In genomic region chr1:197637406-197637805, GRCh38 we compare ENCODE assay signal across 16 cellular contexts.
DNase-seq lines count a peak whose midpoint lies in the region; ATAC-seq and TF ChIP-seq lines count a peak whose summit lies in the region.
"Had no signal": no experiment of that assay in that cellular context is flagged by ENCODE, and none has a peak within 500 bp of the region (broad histone marks: within the 10 kb centered on the region; RNA-seq: fewer than 3 reads in every experiment).

No MANE protein-coding gene starts in this region.

- TF ChIP-seq EP300 in neural cell (conservative IDR thresholded peaks at IDR 0.05; ENCODE audit: poor library complexity, severe bottlenecking) (no peak), upper lobe of left lung (IDR thresholded peaks at IDR 0.05) (no peak)

- TF ChIP-seq POLR2A in heart left ventricle (IDR thresholded peaks at IDR 0.05) (no peak), upper lobe of left lung (IDR thresholded peaks at IDR 0.05) (no peak)

- TF ChIP-seq CTCF in heart left ventricle (IDR thresholded peaks at IDR 0.05) (no peak), neural cell (IDR thresholded peaks at IDR 0.05; ENCODE audit: poor library complexity, severe bottlenecking) (no peak), lower lobe of right lung (IDR thresholded peaks at IDR 0.05) (no peak), upper lobe of left lung (IDR thresholded peaks at IDR 0.05) (no peak)

- no peak overlapping the region for H2AFZ ChIP-seq in neural cell (ENCODE audit: low read depth, low read length)

- no peaks in the 10 kb centered on the region for H3K9me2 ChIP-seq in neural cell (ENCODE audit: insufficient read depth, low read length)

- intact Hi-C loops in heart left ventricle (cut with DNase I) (loop anchor here in 2 of 10 donors (10.0 kb wide), 1 partner anchor 137 kb away; the partner anchor contains the start of gene DENND1B (in 2 of the 2)), lower lobe of right lung (cut with DNase I) (no loop called here)

- H3K9ac ChIP-seq in neural cell (ENCODE audit: low read length): no peak overlapping the region

- TF ChIP-seq RAD21 in neural cell (conservative IDR thresholded peaks at IDR 0.05): no peak

- WGBS in heart left ventricle, 4 donors: 32 to 45% (median 38%) methylated on average over 3 of the region's 3 CpGs
- 77 to 84% methylated on average over 3 of the region's 3 CpGs for WGBS in upper lobe of left lung, 2 donors

- peak overlapping the region in 8 of 12 donors; percentile 6 to 61 (median 52) for H3K27ac ChIP-seq in heart left ventricle
- H3K27ac ChIP-seq in neural cell (ENCODE audit: low read length): peak overlapping the region; percentile 15
- H3K27ac ChIP-seq in lower lobe of right lung: no peak overlapping the region
- H3K27ac ChIP-seq in upper lobe of left lung: no peak overlapping the region
- H3K27ac ChIP-seq: Peyer's patch had no signal

- no peaks in the 10 kb centered on the region for H3F3A ChIP-seq in neural cell (ENCODE audit: insufficient read depth, low read length, poor library complexity, severe bottlenecking)

- H3K79me2 ChIP-seq in neural cell (replicated peaks; ENCODE audit: insufficient read depth, low read length): no peaks in the 10 kb centered on the region

- no peaks in the 10 kb centered on the region for H4K20me1 ChIP-seq in neural cell (ENCODE audit: insufficient read depth)

- peaks cover 0 to 30% (median 15%) of the 10 kb centered on the region in 9 donors for H3K36me3 ChIP-seq in heart left ventricle
- no peaks in the 10 kb centered on the region for H3K36me3 ChIP-seq in neural cell (ENCODE audit: insufficient read depth, low read length)
- peaks cover 4% of the 10 kb centered on the region for H3K36me3 ChIP-seq in lower lobe of right lung
- H3K36me3 ChIP-seq in upper lobe of left lung: no peaks in the 10 kb centered on the region

- ATAC-seq in SK-N-SH treated with all-trans-retinoic acid at 6 μM for 48 hours (peak; percentile 65), heart left ventricle (peak; percentile 75 to 95 (median 89)), lower lobe of right lung (no peak), HG03565 (IDR thresholded peaks at IDR 0.05; ENCODE audit: unreplicated experiment) (no peak), upper lobe of left lung (ENCODE audit: low FRiP score in 2 of 2) (no peak)

- peaks cover 0 to 16% (median 5%) of the 10 kb centered on the region in 12 donors for H3K4me1 ChIP-seq in heart left ventricle
- no peaks in the 10 kb centered on the region for H3K4me1 ChIP-seq in lower lobe of right lung
- H3K4me1 ChIP-seq in upper lobe of left lung: no peaks in the 10 kb centered on the region
- H3K4me1 ChIP-seq: Peyer's patch had no signal

- H3K27me3 ChIP-seq in heart left ventricle (no peaks in the 10 kb centered on the region), neural cell (ENCODE audit: insufficient read depth, low read depth, low read length) (no peaks in the 10 kb centered on the region), lower lobe of right lung (ENCODE audit: low read depth) (no peaks in the 10 kb centered on the region), upper lobe of left lung (no peaks in the 10 kb centered on the region)
- H3K27me3 ChIP-seq: BE2C, Peyer's patch had no signal

- H3K9me3 ChIP-seq in heart left ventricle: peaks cover 0 to 18% (median 8%) of the 10 kb centered on the region in 12 donors
- H3K9me3 ChIP-seq in neural cell (ENCODE audit: low read length): no peaks in the 10 kb centered on the region
- peaks cover 6% of the 10 kb centered on the region for H3K9me3 ChIP-seq in lower lobe of right lung
- H3K9me3 ChIP-seq in upper lobe of left lung: peaks cover 0 to 6% (median 0%) of the 10 kb centered on the region in 4 donors
- H3K9me3 ChIP-seq: BE2C, Peyer's patch had no signal

- no peak overlapping the region for H3K4me2 ChIP-seq in neural cell (ENCODE audit: low read length)

- DNase-seq in NCI-H2227 treated with DMSO at 0.1 percent for 48 hours (lab: John Stamatoyannopoulos, UW): peak; percentile 26
- DNase-seq in heart left ventricle: no peak
- DNase-seq in lower lobe of right lung: no peak
- DNase-seq in upper lobe of left lung: no peak
- DNase-seq: ACHN; BE2C; CD4-positive, alpha-beta memory T cell; GF-D8; MV-4-11; NCI-H146; NCI-H748 treated with DMSO at 0.1 percent for 48 hours; Peyer's patch; SHP77 treated with DMSO at 0.1 percent for 48 hours had no signal

- no peak overlapping the region for H3K4me3 ChIP-seq in heart left ventricle
- no peak overlapping the region for H3K4me3 ChIP-seq in neural cell (ENCODE audit: low read length)
- H3K4me3 ChIP-seq in lower lobe of right lung: no peak overlapping the region
- no peak overlapping the region for H3K4me3 ChIP-seq in upper lobe of left lung
- H3K4me3 ChIP-seq: Peyer's patch had no signal

TF ChIP-seq in SK-N-SH treated with all-trans-retinoic acid at 6 μM for 48 hours, 23 proteins besides CTCF, POLR2A, EP300 and RAD21:
- TF ChIP-seq SNAI2 (CRISPR knock-in tag; IDR thresholded peaks at IDR 0.05): no peak
- TF ChIP-seq TOX (CRISPR knock-in tag; IDR thresholded peaks at IDR 0.05; ENCODE audit: borderline replicate concordance): no peak
- TF ChIP-seq ARNTL (CRISPR knock-in tag; IDR thresholded peaks at IDR 0.05; ENCODE audit: borderline replicate concordance, low read depth): no peak
- TF ChIP-seq ISL1 (CRISPR knock-in tag; IDR thresholded peaks at IDR 0.05): no peak
- TF ChIP-seq, protein P1, sequence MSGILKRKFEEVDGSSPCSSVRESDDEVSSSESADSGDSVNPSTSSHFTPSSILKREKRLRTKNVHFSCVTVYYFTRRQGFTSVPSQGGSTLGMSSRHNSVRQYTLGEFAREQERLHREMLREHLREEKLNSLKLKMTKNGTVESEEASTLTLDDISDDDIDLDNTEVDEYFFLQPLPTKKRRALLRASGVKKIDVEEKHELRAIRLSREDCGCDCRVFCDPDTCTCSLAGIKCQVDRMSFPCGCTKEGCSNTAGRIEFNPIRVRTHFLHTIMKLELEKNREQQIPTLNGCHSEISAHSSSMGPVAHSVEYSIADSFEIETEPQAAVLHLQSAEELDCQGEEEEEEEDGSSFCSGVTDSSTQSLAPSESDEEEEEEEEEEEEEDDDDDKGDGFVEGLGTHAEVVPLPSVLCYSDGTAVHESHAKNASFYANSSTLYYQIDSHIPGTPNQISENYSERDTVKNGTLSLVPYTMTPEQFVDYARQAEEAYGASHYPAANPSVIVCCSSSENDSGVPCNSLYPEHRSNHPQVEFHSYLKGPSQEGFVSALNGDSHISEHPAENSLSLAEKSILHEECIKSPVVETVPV (CRISPR knock-in tag; IDR thresholded peaks at IDR 0.05): no peak
- TF ChIP-seq, protein P2, sequence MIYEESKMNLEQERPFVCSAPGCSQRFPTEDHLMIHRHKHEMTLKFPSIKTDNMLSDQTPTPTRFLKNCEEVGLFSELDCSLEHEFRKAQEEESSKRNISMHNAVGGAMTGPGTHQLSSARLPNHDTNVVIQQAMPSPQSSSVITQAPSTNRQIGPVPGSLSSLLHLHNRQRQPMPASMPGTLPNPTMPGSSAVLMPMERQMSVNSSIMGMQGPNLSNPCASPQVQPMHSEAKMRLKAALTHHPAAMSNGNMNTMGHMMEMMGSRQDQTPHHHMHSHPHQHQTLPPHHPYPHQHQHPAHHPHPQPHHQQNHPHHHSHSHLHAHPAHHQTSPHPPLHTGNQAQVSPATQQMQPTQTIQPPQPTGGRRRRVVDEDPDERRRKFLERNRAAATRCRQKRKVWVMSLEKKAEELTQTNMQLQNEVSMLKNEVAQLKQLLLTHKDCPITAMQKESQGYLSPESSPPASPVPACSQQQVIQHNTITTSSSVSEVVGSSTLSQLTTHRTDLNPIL (CRISPR knock-in tag; IDR thresholded peaks at IDR 0.05; ENCODE audit: low read depth): no peak
- TF ChIP-seq GLIS3 (CRISPR knock-in tag; IDR thresholded peaks at IDR 0.05): no peak

TF ChIP-seq in neural cell, 6 proteins besides CTCF, POLR2A, EP300 and RAD21:
- TF ChIP-seq, protein P3, sequence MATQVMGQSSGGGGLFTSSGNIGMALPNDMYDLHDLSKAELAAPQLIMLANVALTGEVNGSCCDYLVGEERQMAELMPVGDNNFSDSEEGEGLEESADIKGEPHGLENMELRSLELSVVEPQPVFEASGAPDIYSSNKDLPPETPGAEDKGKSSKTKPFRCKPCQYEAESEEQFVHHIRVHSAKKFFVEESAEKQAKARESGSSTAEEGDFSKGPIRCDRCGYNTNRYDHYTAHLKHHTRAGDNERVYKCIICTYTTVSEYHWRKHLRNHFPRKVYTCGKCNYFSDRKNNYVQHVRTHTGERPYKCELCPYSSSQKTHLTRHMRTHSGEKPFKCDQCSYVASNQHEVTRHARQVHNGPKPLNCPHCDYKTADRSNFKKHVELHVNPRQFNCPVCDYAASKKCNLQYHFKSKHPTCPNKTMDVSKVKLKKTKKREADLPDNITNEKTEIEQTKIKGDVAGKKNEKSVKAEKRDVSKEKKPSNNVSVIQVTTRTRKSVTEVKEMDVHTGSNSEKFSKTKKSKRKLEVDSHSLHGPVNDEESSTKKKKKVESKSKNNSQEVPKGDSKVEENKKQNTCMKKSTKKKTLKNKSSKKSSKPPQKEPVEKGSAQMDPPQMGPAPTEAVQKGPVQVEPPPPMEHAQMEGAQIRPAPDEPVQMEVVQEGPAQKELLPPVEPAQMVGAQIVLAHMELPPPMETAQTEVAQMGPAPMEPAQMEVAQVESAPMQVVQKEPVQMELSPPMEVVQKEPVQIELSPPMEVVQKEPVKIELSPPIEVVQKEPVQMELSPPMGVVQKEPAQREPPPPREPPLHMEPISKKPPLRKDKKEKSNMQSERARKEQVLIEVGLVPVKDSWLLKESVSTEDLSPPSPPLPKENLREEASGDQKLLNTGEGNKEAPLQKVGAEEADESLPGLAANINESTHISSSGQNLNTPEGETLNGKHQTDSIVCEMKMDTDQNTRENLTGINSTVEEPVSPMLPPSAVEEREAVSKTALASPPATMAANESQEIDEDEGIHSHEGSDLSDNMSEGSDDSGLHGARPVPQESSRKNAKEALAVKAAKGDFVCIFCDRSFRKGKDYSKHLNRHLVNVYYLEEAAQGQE (IDR thresholded peaks at IDR 0.05; ENCODE audit: borderline replicate concordance): peak; percentile 25
- TF ChIP-seq POLR2AphosphoS5 (IDR thresholded peaks at IDR 0.05): no peak

Comparison
In these comparisons a context has a peak if more than half of its experiments do, and no peak if none do; other contexts are left out.
1. ATAC-seq: peak in SK-N-SH treated with all-trans-retinoic acid at 6 μM for 48 hours (single experiment) and heart left ventricle (4 of 4); none in lower lobe of right lung (0 of 2), HG03565 (single experiment) and upper lobe of left lung (0 of 2).
2. H3K27ac ChIP-seq: peak in heart left ventricle (8 of 12) and neural cell (single experiment); none in lower lobe of right lung (single experiment) and upper lobe of left lung (0 of 4).